ENCODE assay signal across 1 cellular context in genomic region chr3:130671545-130671944, GRCh38.
TF ChIP-seq lines count a peak whose summit lies in the region.

No MANE protein-coding gene starts in this region.

TF ChIP-seq in IMR-90, 13 proteins besides CTCF, POLR2A, EP300 and RAD21 (continued from another document):
- no peak for TF ChIP-seq USF2 (IDR thresholded peaks at IDR 0.05; ENCODE audit: low read depth, low read length)
- TF ChIP-seq MAFK (IDR thresholded peaks at IDR 0.05; ENCODE audit: low read depth, low read length) = no peak
- TF ChIP-seq RFX5 (IDR thresholded peaks at IDR 0.05; ENCODE audit: low read depth, low read length) = no peak
- TF ChIP-seq MXI1 (IDR thresholded peaks at IDR 0.05; ENCODE audit: borderline replicate concordance, low read depth, low read length) = no peak
- TF ChIP-seq FOS (IDR thresholded peaks at IDR 0.05; ENCODE audit: low read depth, low read length) = no peak
- no peak for TF ChIP-seq BHLHE40 (IDR thresholded peaks at IDR 0.05; ENCODE audit: low read depth, low read length)
- no peak for TF ChIP-seq MAZ (IDR thresholded peaks at IDR 0.05; ENCODE audit: borderline replicate concordance, low read depth, low read length)
